37 cellular contexts compared by ENCODE assay signal in the genomic region with DNA sequence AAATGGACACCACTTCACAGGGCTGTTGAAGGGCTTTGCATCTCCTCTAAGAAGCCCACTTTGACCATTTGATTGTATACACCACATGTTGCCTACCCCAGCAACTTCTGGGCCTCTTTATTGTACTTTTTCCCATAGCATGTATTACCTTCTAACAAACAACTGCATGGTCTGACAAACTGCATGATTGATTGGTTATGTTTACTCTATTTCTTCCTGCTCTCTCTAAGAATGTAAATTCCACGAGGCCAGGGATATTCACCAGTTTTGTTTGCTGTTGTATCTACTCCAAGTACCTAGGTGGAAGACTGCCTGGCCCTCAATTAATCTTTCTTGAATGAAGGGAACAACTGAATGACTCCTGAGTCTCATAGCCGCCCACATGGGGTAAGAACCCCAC. TPM values are rescaled to one million over a fixed set of nuclear protein-coding genes. Genes with fewer than 3 reads are reported as not detected.
"Had no signal": no experiment of that assay in that cellular context is flagged by ENCODE, and none has a peak within 500 bp of the region (broad histone marks: within the 10 kb centered on the region; RNA-seq: fewer than 3 reads in every experiment).

No MANE protein-coding gene starts in this region.

- H3K27ac ChIP-seq: ascending aorta, cardiac muscle cell, VCaP had no signal

- FAIRE-seq: bronchial epithelial cell, TTC549 had no signal

- H3K4me1 ChIP-seq: ascending aorta had no signal

- H3K27me3 ChIP-seq: adrenal gland, ascending aorta, cardiac muscle cell had no signal

- DNase-seq: activated B cell treated with CpG ODN at 0.5 μM for 24 hours; activated CD4-positive, alpha-beta memory T cell treated with anti-CD3 and anti-CD28 coated beads for 36 hours; activated CD4-positive, alpha-beta T cell treated with anti-CD3 and anti-CD28 coated beads for 4 hours; activated CD4-positive, alpha-beta T cell treated with anti-CD3 and anti-CD28 coated beads, Interleukin-2, amount 10 ng/mL, durations not matched to agents 24 days and 14 days; activated CD4-positive, alpha-beta T cell treated with anti-CD3 and anti-CD28 coated beads, Interleukin-2, amount 50 U/mL, for 1 hour; activated CD4-positive, alpha-beta T cell treated with anti-CD3 and anti-CD28 coated beads, Interleukin-2, amount 50 U/mL, for 4 hours; activated CD4-positive, CD25-positive, alpha-beta regulatory T cell treated with anti-CD3 and anti-CD28 coated beads, Interleukin-2, amount 50 U/mL, for 72 hours; activated CD8-positive, alpha-beta memory T cell treated with anti-CD3 and anti-CD28 coated beads, Interleukin-2, amount 50 U/mL, for 4 hours; activated CD8-positive, alpha-beta T cell treated with anti-CD3 and anti-CD28 coated beads for 36 hours; activated effector memory CD4-positive, alpha-beta T cell treated with anti-CD3 and anti-CD28 coated beads, Interleukin-2, amount 50 U/mL, for 16 hours; activated gamma-delta T cell treated with Interleukin-2 at 50 U/mL for 16 hours; activated naive CD4-positive, alpha-beta T cell; activated naive CD4-positive, alpha-beta T cell treated with anti-CD3 and anti-CD28 coated beads for 36 hours; activated naive CD4-positive, alpha-beta T cell treated with anti-CD3 and anti-CD28 coated beads, Interleukin-2, amount 50 U/mL, for 16 hours; activated naive CD8-positive, alpha-beta T cell treated with anti-CD3 and anti-CD28 coated beads for 36 hours; activated T-cell treated with anti-CD3 and anti-CD28 coated beads for 4 hours; activated T-cell treated with anti-CD3 and anti-CD28 coated beads, Interleukin-2, amount 50 U/mL, for 1 hour; activated T-cell treated with anti-CD3 and anti-CD28 coated beads, Interleukin-2, amount 50 U/mL, for 4 hours; activated T-cell treated with anti-CD3 and anti-CD28 coated beads, Interleukin-2, amount 50 U/mL, for 72 hours; adrenal gland; amygdala; anterior cingulate cortex; caudate nucleus; cerebellar nuclear complex; T-cell; T-helper 2 cell; T-helper 9 cell had no signal

- H3K36me3 ChIP-seq: adrenal gland, ascending aorta, cardiac muscle cell had no signal

- H3K4me3 ChIP-seq: adrenal gland, ascending aorta, cardiac muscle cell had no signal

- ATAC-seq: activated CD8-positive, alpha-beta T cell treated with anti-CD3 and anti-CD28 coated beads for 36 hours; activated naive CD4-positive, alpha-beta T cell treated with anti-CD3 and anti-CD28 coated beads, Interleukin-2, amount 50 U/mL, for 72 hours; activated T-cell treated with anti-CD3 and anti-CD28 coated beads, Interleukin-2, amount 50 U/mL, for 4 hours; activated T-cell treated with anti-CD3 and anti-CD28 coated beads, Interleukin-2, amount 50 U/mL, for 72 hours; activated T-helper 17 cell treated with anti-CD3 and anti-CD28 coated beads, Interleukin-2, amount 50 U/mL, for 72 hours; T-cell had no signal

- H3K9me3 ChIP-seq: adrenal gland, ascending aorta had no signal

RNA-seq across cellular contexts. Expression of a gene that starts 22.8 kb away (rescaled TPM):
- total RNA-seq: activated B cell treated with CpG ODN at 0.5 μM for 24 hours; activated CD4-positive, alpha-beta memory T cell treated with anti-CD3 and anti-CD28 coated beads for 36 hours; activated CD4-positive, alpha-beta T cell treated with anti-CD3 and anti-CD28 coated beads, Interleukin-2, amount 10 ng/mL, durations not matched to agents 24 days and 14 days; activated CD8-positive, alpha-beta memory T cell treated with anti-CD3 and anti-CD28 coated beads for 36 hours; activated CD8-positive, alpha-beta T cell treated with anti-CD3 and anti-CD28 coated beads for 36 hours; activated naive CD4-positive, alpha-beta T cell treated with anti-CD3 and anti-CD28 coated beads for 36 hours; activated naive CD4-positive, alpha-beta T cell treated with anti-CD3 and anti-CD28 coated beads, Interleukin-2, amount 50 U/mL, for 72 hours; activated naive CD8-positive, alpha-beta T cell treated with anti-CD3 and anti-CD28 coated beads for 36 hours; activated T-cell treated with anti-CD3 and anti-CD28 coated beads, Interleukin-2, amount 50 U/mL, for 4 hours; activated T-cell treated with anti-CD3 and anti-CD28 coated beads, Interleukin-2, amount 50 U/mL, for 72 hours; activated T-helper 1 cell treated with anti-CD3 and anti-CD28 coated beads, Interleukin-12 subunit alpha, Interleukin-12 subunit beta, Interleukin-2, Interleukin-4 antibody, amounts not matched to agents 30 ng/mL and 10 ng/mL and 1 ng/mL, durations not matched to agents 14 hours and 24 hours and 36 hours; activated T-helper 17 cell treated with anti-CD3 and anti-CD28 coated beads, Interleukin-2, amount 50 U/mL, for 72 hours; adrenal gland; ascending aorta; bronchial epithelial cell; cardiac muscle cell; T-cell; T-helper 1 cell treated with Interleukin-12 subunit alpha and Interleukin-12 subunit beta and Interleukin-4 antibody, amounts not matched to agents 30 ng/mL and 1 ng/mL, for 36 hours had no signal
- polyA plus RNA-seq: adrenal gland, cardiac muscle cell had no signal

RNA-seq across cellular contexts. Expression of a gene that starts 47.3 kb away (rescaled TPM):
- total RNA-seq: activated B cell treated with CpG ODN at 0.5 μM for 24 hours, ascending aorta, bronchial epithelial cell, cardiac muscle cell had no signal
